Comparison of ENCODE assay signal across 20 cellular contexts in the genomic region with DNA sequence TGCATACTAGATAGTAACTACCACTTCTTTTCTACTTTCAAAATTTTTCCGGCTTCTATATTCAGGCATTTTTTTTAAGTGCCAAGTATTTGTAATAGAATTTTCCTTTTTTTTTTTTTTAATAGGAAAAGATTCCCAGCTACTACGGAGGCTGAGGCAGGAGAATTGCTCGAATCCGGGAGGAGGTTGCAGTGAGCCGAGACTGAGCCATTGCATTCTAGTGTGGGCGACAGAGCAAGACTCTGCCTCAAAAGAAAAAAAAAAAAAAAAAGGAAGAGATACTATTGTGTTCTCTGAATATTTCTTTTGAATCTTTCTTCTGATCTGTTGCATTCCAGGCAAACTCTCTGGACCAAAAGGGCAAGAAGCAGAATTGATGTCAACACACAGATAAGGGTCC.
"Had no signal": no experiment of that assay in that cellular context is flagged by ENCODE, and none has a peak within 500 bp of the region (broad histone marks: within the 10 kb centered on the region; RNA-seq: fewer than 3 reads in every experiment).

No MANE protein-coding gene starts in this region.

- H3K4me1 ChIP-seq: body of pancreas, gastrocnemius medialis, left lung, testis, upper lobe of right lung had no signal

- H3K4me3 Mint-ChIP-seq: activated CD4-positive, alpha-beta T cell treated with anti-CD3 and anti-CD28 coated beads, Interleukin-2, amount 10 ng/mL, durations not matched to agents 7 days and 5 days; activated naive CD4-positive, alpha-beta T cell treated with anti-CD3 and anti-CD28 coated beads, Interleukin-2, amount 50 U/mL, for 24 hours; activated T-cell treated with anti-CD3 and anti-CD28 coated beads, Interleukin-2, amount 50 U/mL, for 4 hours; effector memory CD8-positive, alpha-beta T cell; stimulated activated naive CD8-positive, alpha-beta T cell treated with anti-CD3 and anti-CD28 coated beads, Interleukin-15, amount 100 ng/mL, for 72 hours; T-cell had no signal

- H3K9me3 ChIP-seq: body of pancreas, gastrocnemius medialis, left lung, testis, upper lobe of right lung had no signal

- H3K27me3 Mint-ChIP-seq: activated CD4-positive, alpha-beta T cell treated with anti-CD3 and anti-CD28 coated beads, Interleukin-2, amount 10 ng/mL, durations not matched to agents 7 days and 5 days; activated naive CD4-positive, alpha-beta T cell treated with anti-CD3 and anti-CD28 coated beads, Interleukin-2, amount 50 U/mL, for 24 hours; effector memory CD8-positive, alpha-beta T cell; stimulated activated naive CD8-positive, alpha-beta T cell treated with anti-CD3 and anti-CD28 coated beads, Interleukin-15, amount 100 ng/mL, for 72 hours had no signal

- H3K36me3 ChIP-seq: gastrocnemius medialis, left lung, upper lobe of right lung had no signal

- H3K4me3 ChIP-seq: body of pancreas, gastrocnemius medialis, left lung, skin epidermis, testis, upper lobe of right lung had no signal

- H3K27me3 ChIP-seq: body of pancreas, gastrocnemius medialis, left lung, testis, upper lobe of right lung had no signal

- DNase-seq: activated CD4-positive, alpha-beta T cell treated with anti-CD3 and anti-CD28 coated beads, Interleukin-2, amount 10 ng/mL, durations not matched to agents 7 days and 5 days; activated CD8-positive, alpha-beta memory T cell treated with anti-CD3 and anti-CD28 coated beads, Interleukin-2, amount 50 U/mL, for 4 hours; activated effector memory CD4-positive, alpha-beta T cell treated with Interleukin-2 at 50 U/mL for 16 hours; activated T-cell treated with anti-CD3 and anti-CD28 coated beads, Interleukin-2, amount 50 U/mL, for 4 hours; body of pancreas; effector memory CD8-positive, alpha-beta T cell; erythroblast; gastrocnemius medialis; kidney; left lung; right cardiac atrium; stimulated activated CD4-positive, alpha-beta T cell treated with anti-CD3 and anti-CD28 coated beads, Interleukin-15, amount 100 ng/mL, for 24 hours; stimulated activated CD4-positive, alpha-beta T cell treated with anti-CD3 and anti-CD28 coated beads, Interleukin-2, amount 100 ng/mL, for 48 hours; stimulated activated naive CD8-positive, alpha-beta T cell treated with anti-CD3 and anti-CD28 coated beads, Interleukin-15, amount 100 ng/mL, for 72 hours; T-cell; testis; upper lobe of right lung had no signal

- H3K4me1 Mint-ChIP-seq: activated CD4-positive, alpha-beta T cell treated with anti-CD3 and anti-CD28 coated beads, Interleukin-2, amount 10 ng/mL, durations not matched to agents 7 days and 5 days; activated naive CD4-positive, alpha-beta T cell treated with anti-CD3 and anti-CD28 coated beads, Interleukin-2, amount 50 U/mL, for 24 hours; stimulated activated naive CD8-positive, alpha-beta T cell treated with anti-CD3 and anti-CD28 coated beads, Interleukin-15, amount 100 ng/mL, for 72 hours; T-cell had no signal

- ATAC-seq: activated T-cell treated with anti-CD3 and anti-CD28 coated beads, Interleukin-2, amount 50 U/mL, for 4 hours; body of pancreas; effector memory CD8-positive, alpha-beta T cell; gastrocnemius medialis; left lung; stimulated activated naive CD8-positive, alpha-beta T cell treated with anti-CD3 and anti-CD28 coated beads, Interleukin-15, amount 100 ng/mL, for 72 hours; T-cell; upper lobe of right lung had no signal

- H3K36me3 Mint-ChIP-seq: activated naive CD4-positive, alpha-beta T cell treated with anti-CD3 and anti-CD28 coated beads, Interleukin-2, amount 50 U/mL, for 24 hours; T-cell had no signal

- H3K27ac Mint-ChIP-seq: activated CD4-positive, alpha-beta T cell treated with anti-CD3 and anti-CD28 coated beads, Interleukin-2, amount 10 ng/mL, durations not matched to agents 7 days and 5 days; activated naive CD4-positive, alpha-beta T cell treated with anti-CD3 and anti-CD28 coated beads, Interleukin-2, amount 50 U/mL, for 24 hours; effector memory CD8-positive, alpha-beta T cell; progenitor cell of endocrine pancreas; stimulated activated naive CD8-positive, alpha-beta T cell treated with anti-CD3 and anti-CD28 coated beads, Interleukin-15, amount 100 ng/mL, for 72 hours; T-cell had no signal

- H3K27ac ChIP-seq: body of pancreas, gastrocnemius medialis, left lung, skin epidermis, upper lobe of right lung had no signal

- H3K9me3 Mint-ChIP-seq: activated CD4-positive, alpha-beta T cell treated with anti-CD3 and anti-CD28 coated beads, Interleukin-2, amount 10 ng/mL, durations not matched to agents 7 days and 5 days; stimulated activated naive CD8-positive, alpha-beta T cell treated with anti-CD3 and anti-CD28 coated beads, Interleukin-15, amount 100 ng/mL, for 72 hours had no signal
